Comparison of ENCODE assay signal across 1 cellular context in the genomic region with DNA sequence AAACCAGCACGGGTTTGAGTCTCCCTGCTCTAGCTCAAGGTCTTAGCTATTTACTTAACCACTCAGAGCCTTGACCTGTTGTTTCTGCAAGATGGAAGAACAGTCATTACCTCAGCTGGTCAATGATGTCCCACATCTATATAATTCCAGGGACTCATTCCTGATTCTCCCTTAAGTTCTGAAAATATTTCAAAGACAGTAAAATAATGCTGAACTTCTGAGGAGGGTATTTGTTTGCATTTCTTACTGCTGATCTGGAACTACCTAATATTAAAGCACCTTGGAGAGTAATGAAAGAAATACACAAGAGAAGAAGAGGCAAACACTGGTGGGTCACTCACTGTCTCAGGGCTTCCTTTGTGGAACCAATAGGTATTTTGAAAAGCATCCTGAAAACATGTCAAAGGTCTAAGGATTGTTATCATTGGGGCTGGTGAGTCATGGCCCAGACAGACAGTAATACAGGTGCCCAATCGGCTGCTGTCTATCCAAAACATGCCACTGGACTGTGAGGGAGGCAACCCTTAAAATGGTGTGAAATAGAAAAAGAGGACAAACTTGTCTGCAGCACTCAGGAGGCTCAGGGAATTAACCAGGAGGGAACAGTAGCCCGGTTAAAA.
TF ChIP-seq lines count a peak whose summit lies in the region.

No MANE protein-coding gene starts in this region.

TF ChIP-seq in HepG2, 621 proteins besides CTCF, POLR2A, EP300 and RAD21 (continued from another document):
- TF ChIP-seq, protein P1, sequence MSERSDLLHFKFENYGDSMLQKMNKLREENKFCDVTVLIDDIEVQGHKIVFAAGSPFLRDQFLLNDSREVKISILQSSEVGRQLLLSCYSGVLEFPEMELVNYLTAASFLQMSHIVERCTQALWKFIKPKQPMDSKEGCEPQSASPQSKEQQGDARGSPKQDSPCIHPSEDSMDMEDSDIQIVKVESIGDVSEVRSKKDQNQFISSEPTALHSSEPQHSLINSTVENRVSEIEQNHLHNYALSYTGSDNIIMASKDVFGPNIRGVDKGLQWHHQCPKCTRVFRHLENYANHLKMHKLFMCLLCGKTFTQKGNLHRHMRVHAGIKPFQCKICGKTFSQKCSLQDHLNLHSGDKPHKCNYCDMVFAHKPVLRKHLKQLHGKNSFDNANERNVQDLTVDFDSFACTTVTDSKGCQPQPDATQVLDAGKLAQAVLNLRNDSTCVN (CRISPR knock-in tag; IDR thresholded peaks at IDR 0.05; ENCODE audit: borderline replicate concordance), result 0 out of 2 replicates have a peak, but pooled peaks have one; percentile 33
- TF ChIP-seq, protein P2, sequence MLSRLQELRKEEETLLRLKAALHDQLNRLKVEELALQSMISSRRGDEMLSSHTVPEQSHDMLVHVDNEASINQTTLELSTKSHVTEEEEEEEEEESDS (CRISPR knock-in tag; IDR thresholded peaks at IDR 0.05; ENCODE audit: borderline replicate concordance), result no peak
- TF ChIP-seq KAT8 (CRISPR knock-in tag; IDR thresholded peaks at IDR 0.05) (no peak), RNF2 (conservative IDR thresholded peaks at IDR 0.05; ENCODE audit: low read depth) (no peak), NFE2 (CRISPR knock-in tag; IDR thresholded peaks at IDR 0.05) (no peak), SIN3B (IDR thresholded peaks at IDR 0.05; ENCODE audit: low read length) (no peak), ZNF616 (CRISPR knock-in tag; IDR thresholded peaks at IDR 0.05; ENCODE audit: low read depth) (no peak), SMARCE1 (IDR thresholded peaks at IDR 0.05; ENCODE audit: borderline replicate concordance) (no peak), SAP130 (CRISPR knock-in tag; IDR thresholded peaks at IDR 0.05; ENCODE audit: low read depth) (0 out of 2 replicates have a peak, but pooled peaks have one; percentile 55), FOXO1 (CRISPR knock-in tag; IDR thresholded peaks at IDR 0.05) (peak; percentile 23; the same call in 1 of the 2 replicates), ZNF251 (CRISPR knock-in tag; IDR thresholded peaks at IDR 0.05) (no peak), ZNF431 (CRISPR knock-in tag; IDR thresholded peaks at IDR 0.05; ENCODE audit: borderline replicate concordance, low read depth) (no peak), DPF2 (CRISPR knock-in tag; IDR thresholded peaks at IDR 0.05; ENCODE audit: borderline replicate concordance, low read depth) (0 out of 2 replicates have a peak, but pooled peaks have one; percentile 58), ZNF83 (CRISPR knock-in tag; IDR thresholded peaks at IDR 0.05; ENCODE audit: borderline replicate concordance) (no peak), TEAD3 (CRISPR knock-in tag; optimal IDR thresholded peaks at IDR 0.05; ENCODE audit: borderline replicate concordance) (peak; percentile 36), FIP1L1 (IDR thresholded peaks at IDR 0.05; ENCODE audit: borderline replicate concordance, insufficient read depth, low read depth, low read length) (peak; percentile 69; the same call in 1 of the 2 replicates), ZNF30 (CRISPR knock-in tag; IDR thresholded peaks at IDR 0.05) (no peak)
- TF ChIP-seq, protein P3, sequence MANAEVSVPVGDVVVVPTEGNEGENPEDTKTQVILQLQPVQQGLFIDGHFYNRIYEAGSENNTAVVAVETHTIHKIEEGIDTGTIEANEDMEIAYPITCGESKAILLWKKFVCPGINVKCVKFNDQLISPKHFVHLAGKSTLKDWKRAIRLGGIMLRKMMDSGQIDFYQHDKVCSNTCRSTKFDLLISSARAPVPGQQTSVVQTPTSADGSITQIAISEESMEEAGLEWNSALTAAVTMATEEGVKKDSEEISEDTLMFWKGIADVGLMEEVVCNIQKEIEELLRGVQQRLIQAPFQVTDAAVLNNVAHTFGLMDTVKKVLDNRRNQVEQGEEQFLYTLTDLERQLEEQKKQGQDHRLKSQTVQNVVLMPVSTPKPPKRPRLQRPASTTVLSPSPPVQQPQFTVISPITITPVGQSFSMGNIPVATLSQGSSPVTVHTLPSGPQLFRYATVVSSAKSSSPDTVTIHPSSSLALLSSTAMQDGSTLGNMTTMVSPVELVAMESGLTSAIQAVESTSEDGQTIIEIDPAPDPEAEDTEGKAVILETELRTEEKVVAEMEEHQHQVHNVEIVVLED (CRISPR knock-in tag; IDR thresholded peaks at IDR 0.05; ENCODE audit: borderline replicate concordance), result no peak; the same call in 1 of the 2 replicates
- TF ChIP-seq, protein P4, sequence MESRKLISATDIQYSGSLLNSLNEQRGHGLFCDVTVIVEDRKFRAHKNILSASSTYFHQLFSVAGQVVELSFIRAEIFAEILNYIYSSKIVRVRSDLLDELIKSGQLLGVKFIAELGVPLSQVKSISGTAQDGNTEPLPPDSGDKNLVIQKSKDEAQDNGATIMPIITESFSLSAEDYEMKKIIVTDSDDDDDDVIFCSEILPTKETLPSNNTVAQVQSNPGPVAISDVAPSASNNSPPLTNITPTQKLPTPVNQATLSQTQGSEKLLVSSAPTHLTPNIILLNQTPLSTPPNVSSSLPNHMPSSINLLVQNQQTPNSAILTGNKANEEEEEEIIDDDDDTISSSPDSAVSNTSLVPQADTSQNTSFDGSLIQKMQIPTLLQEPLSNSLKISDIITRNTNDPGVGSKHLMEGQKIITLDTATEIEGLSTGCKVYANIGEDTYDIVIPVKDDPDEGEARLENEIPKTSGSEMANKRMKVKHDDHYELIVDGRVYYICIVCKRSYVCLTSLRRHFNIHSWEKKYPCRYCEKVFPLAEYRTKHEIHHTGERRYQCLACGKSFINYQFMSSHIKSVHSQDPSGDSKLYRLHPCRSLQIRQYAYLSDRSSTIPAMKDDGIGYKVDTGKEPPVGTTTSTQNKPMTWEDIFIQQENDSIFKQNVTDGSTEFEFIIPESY (CRISPR knock-in tag; IDR thresholded peaks at IDR 0.05), result peak; percentile 4; the same call in 1 of the 2 replicates
- TF ChIP-seq, protein P5, sequence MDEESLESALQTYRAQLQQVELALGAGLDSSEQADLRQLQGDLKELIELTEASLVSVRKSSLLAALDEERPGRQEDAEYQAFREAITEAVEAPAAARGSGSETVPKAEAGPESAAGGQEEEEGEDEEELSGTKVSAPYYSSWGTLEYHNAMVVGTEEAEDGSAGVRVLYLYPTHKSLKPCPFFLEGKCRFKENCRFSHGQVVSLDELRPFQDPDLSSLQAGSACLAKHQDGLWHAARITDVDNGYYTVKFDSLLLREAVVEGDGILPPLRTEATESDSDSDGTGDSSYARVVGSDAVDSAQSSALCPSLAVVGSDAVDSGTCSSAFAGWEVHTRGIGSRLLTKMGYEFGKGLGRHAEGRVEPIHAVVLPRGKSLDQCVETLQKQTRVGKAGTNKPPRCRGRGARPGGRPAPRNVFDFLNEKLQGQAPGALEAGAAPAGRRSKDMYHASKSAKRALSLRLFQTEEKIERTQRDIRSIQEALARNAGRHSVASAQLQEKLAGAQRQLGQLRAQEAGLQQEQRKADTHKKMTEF (CRISPR knock-in tag; IDR thresholded peaks at IDR 0.05), result no peak
- TF ChIP-seq, protein P6, sequence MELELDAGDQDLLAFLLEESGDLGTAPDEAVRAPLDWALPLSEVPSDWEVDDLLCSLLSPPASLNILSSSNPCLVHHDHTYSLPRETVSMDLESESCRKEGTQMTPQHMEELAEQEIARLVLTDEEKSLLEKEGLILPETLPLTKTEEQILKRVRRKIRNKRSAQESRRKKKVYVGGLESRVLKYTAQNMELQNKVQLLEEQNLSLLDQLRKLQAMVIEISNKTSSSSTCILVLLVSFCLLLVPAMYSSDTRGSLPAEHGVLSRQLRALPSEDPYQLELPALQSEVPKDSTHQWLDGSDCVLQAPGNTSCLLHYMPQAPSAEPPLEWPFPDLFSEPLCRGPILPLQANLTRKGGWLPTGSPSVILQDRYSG (CRISPR knock-in tag; IDR thresholded peaks at IDR 0.05), result no peak
- TF ChIP-seq, protein P7, sequence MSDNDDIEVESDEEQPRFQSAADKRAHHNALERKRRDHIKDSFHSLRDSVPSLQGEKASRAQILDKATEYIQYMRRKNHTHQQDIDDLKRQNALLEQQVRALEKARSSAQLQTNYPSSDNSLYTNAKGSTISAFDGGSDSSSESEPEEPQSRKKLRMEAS (IDR thresholded peaks at IDR 0.05), result no peak
